Comparison of ENCODE assay signal across 8 cellular contexts in genomic region chr1:226108935-226109828, GRCh38. TPM values are rescaled to one million over a fixed set of nuclear protein-coding genes. Genes with fewer than 3 reads are reported as not detected.
DNase-seq lines count a peak whose midpoint lies in the region; ATAC-seq and TF ChIP-seq lines count a peak whose summit lies in the region.

No MANE protein-coding gene starts in this region.

- ATAC-seq in GM19324 (IDR thresholded peaks at IDR 0.05; ENCODE audit: low FRiP score, unreplicated experiment), result peak; percentile 10
- ATAC-seq in mucosa of descending colon, result peak; percentile 22
- no peak for ATAC-seq in GM18498 (IDR thresholded peaks at IDR 0.05; ENCODE audit: unreplicated experiment)

- peak overlapping the region; percentile 51 for H3K4me3 ChIP-seq in LNCaP clone FGC (ENCODE audit: low read depth, low read length)
- peak overlapping the region; percentile 89 for H3K4me3 ChIP-seq in coronary artery
- peak overlapping the region; percentile 50 for H3K4me3 ChIP-seq in mucosa of descending colon

- H3K4me1 ChIP-seq in mucosa of descending colon (ENCODE audit: low read depth), result peaks cover 20% of the 10 kb centered on the region

- H3K36me3 ChIP-seq in mucosa of descending colon (ENCODE audit: low read depth), result no peaks in the 10 kb centered on the region

- no peak for TF ChIP-seq CTCF in LNCaP clone FGC (IDR thresholded peaks at IDR 0.05; ENCODE audit: control insufficient read depth, extremely low read depth, insufficient read depth)
- no peak for TF ChIP-seq CTCF in coronary artery (IDR thresholded peaks at IDR 0.05)
- TF ChIP-seq CTCF in mucosa of descending colon (IDR thresholded peaks at IDR 0.05), result no peak

- no peak for DNase-seq in LNCaP clone FGC (ENCODE audit: low read depth)
- no peak for DNase-seq in coronary artery (ENCODE audit: low spot score)
- peak in 1 of 3 donors; percentile 45 for DNase-seq in mucosa of descending colon
- no peak for DNase-seq in NCI-H1694 treated with DMSO at 0.1 percent for 48 hours (lab: John Stamatoyannopoulos, UW)
- no peak for DNase-seq in GM19238 (ENCODE audit: insufficient read length, low spot score)
- no peak for DNase-seq in NOMO-1 (lab: John Stamatoyannopoulos, UW; ENCODE audit: unreplicated experiment in 2 of 2)

- H3K27ac ChIP-seq in coronary artery, result peak overlapping the region; percentile 89 to 99

- intact Hi-C loops in mucosa of descending colon (cut with DNase I, micrococcal nuclease), result no loop called here

- H3K9me3 ChIP-seq in mucosa of descending colon, result no peaks in the 10 kb centered on the region

RNA-seq across cellular contexts. Expression of gene H3-3A, which starts 46.7 kb away (rescaled TPM):
- total RNA-seq in mucosa of descending colon, result 100 to 1,000 TPM; 466 to 839 (median 627) TPM
